In genomic region chr18:9814431-9814830, GRCh38 we compare ENCODE assay signal across 16 cellular contexts.
A peak's percentile ranks its signal among the peaks of the same experiment; 100 is the strongest.
DNase-seq lines count a peak whose midpoint lies in the region; ATAC-seq and TF ChIP-seq lines count a peak whose summit lies in the region.
"Had no signal": no experiment of that assay in that cellular context is flagged by ENCODE, and none has a peak within 500 bp of the region (broad histone marks: within the 10 kb centered on the region; RNA-seq: fewer than 3 reads in every experiment).

No MANE protein-coding gene starts in this region.

- H3K36me3 ChIP-seq in PC-9 (ENCODE audit: low read depth), result peaks cover 26% of the 10 kb centered on the region; the same call in 1 of the 2 replicates

- H3K4me1 ChIP-seq in PC-9 (replicated peaks; ENCODE audit: insufficient read depth), result peaks cover 20% of the 10 kb centered on the region

- no peak overlapping the region for H3K4me3 ChIP-seq in PC-9
- no peak overlapping the region for H3K4me3 ChIP-seq in epithelial cell of esophagus (ENCODE audit: low read length)
- H3K4me3 ChIP-seq: GM12878 had no signal

- peak overlapping the region; percentile 42 for H3K27ac ChIP-seq in PC-9

- H3K36me3 Mint-ChIP-seq in osteocyte (ENCODE audit: unreplicated experiment), result peaks cover 25% of the 10 kb centered on the region
- H3K36me3 Mint-ChIP-seq: naive thymus-derived CD4-positive, alpha-beta T cell; T-cell had no signal

- H3K27me3 ChIP-seq in PC-9 (ENCODE audit: insufficient read depth, low read depth), result no peaks in the 10 kb centered on the region

- H3K4me3 Mint-ChIP-seq in osteocyte (ENCODE audit: unreplicated experiment), result no peak overlapping the region
- H3K4me3 Mint-ChIP-seq: naive thymus-derived CD4-positive, alpha-beta T cell; T-cell had no signal

- no peaks in the 10 kb centered on the region for H3K9me3 ChIP-seq in PC-9 (ENCODE audit: insufficient read depth, low read depth)

- peaks cover 37% of the 10 kb centered on the region for H3K4me1 Mint-ChIP-seq in osteocyte (ENCODE audit: unreplicated experiment)
- H3K4me1 Mint-ChIP-seq: T-cell had no signal

- TF ChIP-seq CTCF in PC-9 (conservative IDR thresholded peaks at IDR 0.05) (no peak), epithelial cell of esophagus (IDR thresholded peaks at IDR 0.05; ENCODE audit: insufficient read depth, low read depth, low read length, missing control alignments) (no peak), osteocyte (IDR thresholded peaks at IDR 0.05) (no peak)

- H4K20me1 ChIP-seq in PC-9 (ENCODE audit: insufficient read depth), result no peaks in the 10 kb centered on the region

- H3K27me3 Mint-ChIP-seq in osteocyte (ENCODE audit: unreplicated experiment), result no peaks in the 10 kb centered on the region

- no TSS peak for BruUV-seq in PC-9 (replicated peaks; lab: Mats Ljungman, UMichigan)

- intact Hi-C loops in PC-9 (cut with micrococcal nuclease; ENCODE audit: unreplicated experiment), result no loop called here
- intact Hi-C loops in posterior cingulate gyrus (cut with DNase I), result no loop called here

- peak overlapping the region; percentile 41 for H3K4me2 ChIP-seq in PC-9

- H3K79me2 ChIP-seq in PC-9 (ENCODE audit: low read depth), result no peaks in the 10 kb centered on the region

- peaks cover 15% of the 10 kb centered on the region for H3K9me3 Mint-ChIP-seq in osteocyte (ENCODE audit: unreplicated experiment)

- POLR2A ChIA-PET in PC-9 (lab: Charles Lee; ENCODE audit: unreplicated experiment), result no interaction called here

- H2AFZ ChIP-seq in PC-9, result no peak overlapping the region

- H3K9me2 ChIP-seq in PC-9 (ENCODE audit: insufficient read depth), result no peaks in the 10 kb centered on the region

- ATAC-seq in GM18861 (IDR thresholded peaks at IDR 0.05; ENCODE audit: unreplicated experiment) (no peak), GM21447 (IDR thresholded peaks at IDR 0.05; ENCODE audit: unreplicated experiment) (no peak)
- ATAC-seq: GM12878; naive thymus-derived CD4-positive, alpha-beta T cell; T-cell had no signal

- peak overlapping the region; percentile 92 for H3K27ac Mint-ChIP-seq in osteocyte (ENCODE audit: unreplicated experiment)
- H3K27ac Mint-ChIP-seq: naive thymus-derived CD4-positive, alpha-beta T cell; T-cell had no signal

- peaks cover 17% of the 10 kb centered on the region; the same call in 1 of the 2 replicates for H3F3A ChIP-seq in PC-9 (ENCODE audit: insufficient read depth, low read depth)

- CTCF ChIA-PET in PC-9 (lab: Charles Lee), result no interaction called here

- DNase-seq in EH (ENCODE audit: low read depth), result peak; percentile 95
- DNase-seq in PC-9, result peak in 1 of 2 experiments; percentile 77
- peak; percentile 40 for DNase-seq in epithelial cell of esophagus (ENCODE audit: low read depth)
- DNase-seq in osteocyte (ENCODE audit: extremely low spot score, unreplicated experiment), result no peak
- no peak for DNase-seq in NCI-H2171 (lab: John Stamatoyannopoulos, UW)
- DNase-seq in posterior cingulate gyrus, result no peak
- DNase-seq: activated CD4-positive, alpha-beta T cell treated with anti-CD3 and anti-CD28 coated beads, Interleukin-2, amount 50 U/mL, for 4 hours; activated naive CD4-positive, alpha-beta T cell treated with Interleukin-2 at 50 U/mL for 16 hours; MM.1S; naive thymus-derived CD4-positive, alpha-beta T cell; NK-92 treated with Interleukin-12 subunit alpha and Interleukin-12 subunit beta, amount 100 ng/mL, for 24 hours; stimulated activated CD4-positive, alpha-beta T cell treated with anti-CD3 and anti-CD28 coated beads, Interleukin-12 subunit alpha, Interleukin-12 subunit beta, amount 100 ng/mL, for 4 hours; T-cell had no signal

Comparison
In these comparisons a context has a peak if more than half of its experiments do, and no peak if none do; other contexts are left out.
1. DNase-seq: peak in EH (single experiment) and epithelial cell of esophagus (single experiment); none in osteocyte (single experiment), NCI-H2171 (single experiment) and posterior cingulate gyrus (0 of 10).